23 cellular contexts compared by ENCODE assay signal in genomic region chr1:104266612-104267011, GRCh38.
DNase-seq lines count a peak whose midpoint lies in the region; ATAC-seq, FAIRE-seq and TF ChIP-seq lines count a peak whose summit lies in the region.
"Had no signal": no experiment of that assay in that cellular context is flagged by ENCODE, and none has a peak within 500 bp of the region (broad histone marks: within the 10 kb centered on the region; RNA-seq: fewer than 3 reads in every experiment).

No MANE protein-coding gene starts in this region.

- H3K4me2 ChIP-seq in MM.1S (ENCODE audit: low read depth, low read length), result no peak overlapping the region

- TF ChIP-seq POLR2A in GM12892 (IDR thresholded peaks at IDR 0.05; ENCODE audit: low read depth, low read length), result no peak

- no peaks in the 10 kb centered on the region for H3K36me3 ChIP-seq in MM.1S (replicated peaks; ENCODE audit: insufficient read depth, low read length)
- H3K36me3 ChIP-seq: suprapubic skin had no signal

- no peak overlapping the region for H3K9ac ChIP-seq in MM.1S (ENCODE audit: low read length)

- ATAC-seq in GM18868 (IDR thresholded peaks at IDR 0.05; ENCODE audit: unreplicated experiment) (peak; percentile 91), GM21447 (IDR thresholded peaks at IDR 0.05; ENCODE audit: unreplicated experiment) (peak; percentile 53), HG03060 (IDR thresholded peaks at IDR 0.05; ENCODE audit: low read depth, unreplicated experiment) (peak; percentile 86), HG02885 (IDR thresholded peaks at IDR 0.05; ENCODE audit: poor library complexity, unreplicated experiment) (no peak)
- ATAC-seq: left cardiac atrium had no signal

- DNase-seq in MM.1S (peak; percentile 76), HuH-7 (ENCODE audit: low spot score) (no peak), NCI-H1105 treated with DMSO at 0.1 percent for 48 hours (lab: John Stamatoyannopoulos, UW) (no peak), GM12892 (ENCODE audit: insufficient read length) (no peak)
- DNase-seq: activated CD4-positive, alpha-beta T cell treated with anti-CD3 and anti-CD28 coated beads, Interleukin-2, amount 50 U/mL, for 48 hours; activated naive CD4-positive, alpha-beta T cell treated with anti-CD3 and anti-CD28 coated beads, Interleukin-2, amount 50 U/mL, for 16 hours; activated T-cell treated with anti-CD3 and anti-CD28 coated beads, Interleukin-2, amount 50 U/mL, for 24 hours; CD8-positive, alpha-beta memory T cell; EL; endodermal cell; left cardiac atrium; NCI-H187; NCI-H446 treated with DMSO at 0.1 percent for 48 hours; nephron progenitor cell; stimulated activated CD4-positive, alpha-beta T cell treated with anti-CD3 and anti-CD28 coated beads, Interleukin-4, amount 100 ng/mL, for 4 hours had no signal

- H3K9me3 ChIP-seq in MM.1S (replicated peaks; ENCODE audit: insufficient read depth, low read length), result no peaks in the 10 kb centered on the region
- H3K9me3 ChIP-seq: suprapubic skin had no signal

- FAIRE-seq in GM12892 (lab: Jason Lieb, UNC), result no peak
- FAIRE-seq: astrocyte, H54 had no signal

- H3K27ac ChIP-seq in MM.1S (ENCODE audit: low read length), result no peak overlapping the region
- H3K27ac ChIP-seq: skin epidermis, suprapubic skin had no signal

- no peaks in the 10 kb centered on the region for H4K20me1 ChIP-seq in MM.1S (ENCODE audit: insufficient read depth, low read length)

- no peaks in the 10 kb centered on the region for H3K79me2 ChIP-seq in MM.1S (ENCODE audit: low read length)

- TF ChIP-seq CTCF in MM.1S (IDR thresholded peaks at IDR 0.05; ENCODE audit: low read length), result no peak

- peaks cover 6% of the 10 kb centered on the region; the same call in 1 of the 2 replicates for H3K4me1 ChIP-seq in MM.1S (ENCODE audit: low read length)
- H3K4me1 ChIP-seq: suprapubic skin had no signal

- H3K9me2 ChIP-seq in MM.1S (replicated peaks; ENCODE audit: insufficient read depth, low read length), result no peaks in the 10 kb centered on the region

- no peak overlapping the region for H2AFZ ChIP-seq in MM.1S (ENCODE audit: low read length)

- no peaks in the 10 kb centered on the region for H3K27me3 ChIP-seq in MM.1S (replicated peaks; ENCODE audit: insufficient read depth, low read length)
- H3K27me3 ChIP-seq: suprapubic skin had no signal

- no peak overlapping the region for H3K4me3 ChIP-seq in MM.1S (ENCODE audit: low read length)
- H3K4me3 ChIP-seq: skin epidermis, suprapubic skin had no signal

- no peaks in the 10 kb centered on the region for H3F3A ChIP-seq in MM.1S (ENCODE audit: insufficient read depth, low read length)
